17 cellular contexts compared by ENCODE assay signal in the genomic region with DNA sequence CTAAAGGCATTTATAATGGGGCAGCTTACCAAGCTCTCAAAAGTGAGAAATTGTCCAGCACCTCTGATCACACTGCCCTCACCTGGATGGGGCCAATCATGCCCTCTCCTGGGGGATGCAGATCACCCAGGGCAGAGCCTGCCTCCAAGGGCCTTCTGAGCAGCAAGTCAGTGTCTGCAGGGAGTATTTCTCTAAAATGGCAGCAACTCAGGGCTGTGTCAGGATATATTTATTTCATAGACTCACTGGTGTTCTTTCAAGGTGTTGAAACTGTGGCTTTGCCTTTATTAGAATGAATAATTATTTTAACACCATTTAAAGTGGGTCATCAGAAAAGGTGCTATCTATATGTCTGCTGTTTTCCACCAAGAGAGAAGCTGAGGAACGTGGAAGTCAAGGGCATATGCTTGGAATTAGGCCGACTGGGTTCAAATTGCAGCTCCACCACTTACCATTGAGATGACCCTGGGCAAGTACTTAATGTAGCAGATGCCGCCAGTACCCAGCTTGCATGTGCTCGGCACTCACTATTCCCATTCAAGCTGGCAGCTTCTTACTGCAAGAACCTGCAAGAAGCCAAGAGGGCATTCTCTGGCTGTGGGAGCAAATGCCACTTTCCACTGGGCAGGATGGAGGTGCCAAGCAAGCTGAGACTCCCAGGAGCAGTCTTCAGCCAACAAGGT.
DNase-seq lines count a peak whose midpoint lies in the region; ATAC-seq and TF ChIP-seq lines count a peak whose summit lies in the region.
"Had no signal": no experiment of that assay in that cellular context is flagged by ENCODE, and none has a peak within 500 bp of the region (broad histone marks: within the 10 kb centered on the region; RNA-seq: fewer than 3 reads in every experiment).

No MANE protein-coding gene starts in this region.

- WGBS in heart left ventricle, 4 donors, result 48 to 74% (median 66%) methylated on average over 4 of the region's 4 CpGs
- WGBS in psoas muscle, 3 donors, result 34 to 56% (median 37%) methylated on average over 4 of the region's 4 CpGs
- 83% methylated on average over 4 of the region's 4 CpGs for WGBS in esophagus muscularis mucosa

- H3K9me3 ChIP-seq in heart left ventricle (peaks cover 0 to 22% (median 0%) of the 10 kb centered on the region in 12 donors), psoas muscle (peaks cover 16% of the 10 kb centered on the region), esophagus muscularis mucosa (peaks cover 0 to 27% (median 0%) of the 10 kb centered on the region in 4 donors)
- H3K9me3 ChIP-seq: HAP-1 had no signal

- ATAC-seq in activated naive CD8-positive, alpha-beta T cell treated with anti-CD3 and anti-CD28 coated beads, Interleukin-2, amount 50 U/mL, for 24 hours, result no peak
- peak in 3 of 4 donors; percentile 63 to 84 (median 77) for ATAC-seq in heart left ventricle
- peak; percentile 68 to 92 (median 83) for ATAC-seq in psoas muscle

- intact Hi-C loops in heart left ventricle (cut with DNase I), result no loop called here
- intact Hi-C loops in psoas muscle (cut with DNase I), result no loop called here
- intact Hi-C loops in esophagus muscularis mucosa (cut with DNase I), result no loop called here

- TF ChIP-seq CTCF in heart left ventricle (IDR thresholded peaks at IDR 0.05) (no peak), psoas muscle (IDR thresholded peaks at IDR 0.05) (no peak), esophagus muscularis mucosa (IDR thresholded peaks at IDR 0.05) (no peak)

- TF ChIP-seq POLR2A in heart left ventricle (IDR thresholded peaks at IDR 0.05) (no peak), esophagus muscularis mucosa (IDR thresholded peaks at IDR 0.05; ENCODE audit: low read depth) (no peak)

- peaks cover 34% of the 10 kb centered on the region for H3K4me1 Mint-ChIP-seq in activated naive CD8-positive, alpha-beta T cell treated with anti-CD3 and anti-CD28 coated beads, Interleukin-2, amount 50 U/mL, for 24 hours
- H3K4me1 Mint-ChIP-seq in activated naive CD8-positive, alpha-beta T cell treated with anti-CD3 and anti-CD28 coated beads for 36 hours, result peaks cover 12% of the 10 kb centered on the region

- H3K36me3 ChIP-seq in heart left ventricle (no peaks in the 10 kb centered on the region), psoas muscle (ENCODE audit: insufficient read depth in 1 of 2, low read depth in 1 of 2) (no peaks in the 10 kb centered on the region), esophagus muscularis mucosa (no peaks in the 10 kb centered on the region)
- H3K36me3 ChIP-seq: HAP-1 had no signal

- H3K27ac Mint-ChIP-seq in activated naive CD8-positive, alpha-beta T cell treated with anti-CD3 and anti-CD28 coated beads, Interleukin-2, amount 50 U/mL, for 24 hours, result peak overlapping the region; percentile 39
- no peak overlapping the region for H3K27ac Mint-ChIP-seq in activated naive CD8-positive, alpha-beta T cell treated with anti-CD3 and anti-CD28 coated beads for 36 hours

- H3K4me3 Mint-ChIP-seq in activated naive CD8-positive, alpha-beta T cell treated with anti-CD3 and anti-CD28 coated beads, Interleukin-2, amount 50 U/mL, for 24 hours, result no peak overlapping the region
- H3K4me3 Mint-ChIP-seq in activated naive CD8-positive, alpha-beta T cell treated with anti-CD3 and anti-CD28 coated beads for 36 hours, result no peak overlapping the region
- H3K4me3 Mint-ChIP-seq: IgD-negative memory B cell had no signal

- H3K27me3 ChIP-seq in heart left ventricle (peaks cover 0 to 19% (median 0%) of the 10 kb centered on the region in 9 donors), psoas muscle (ENCODE audit: insufficient read depth in 3 of 3, low read length in 2 of 3) (peaks cover 0 to 3% (median 0%) of the 10 kb centered on the region in 3 donors), esophagus muscularis mucosa (no peaks in the 10 kb centered on the region)

- peaks cover 2% of the 10 kb centered on the region for H3K36me3 Mint-ChIP-seq in activated naive CD8-positive, alpha-beta T cell treated with anti-CD3 and anti-CD28 coated beads, Interleukin-2, amount 50 U/mL, for 24 hours (ENCODE audit: low read depth)
- H3K36me3 Mint-ChIP-seq in activated naive CD8-positive, alpha-beta T cell treated with anti-CD3 and anti-CD28 coated beads for 36 hours, result peaks cover 8% of the 10 kb centered on the region

- no peak for DNase-seq in activated naive CD8-positive, alpha-beta T cell treated with anti-CD3 and anti-CD28 coated beads, Interleukin-2, amount 50 U/mL, for 24 hours
- no peak for DNase-seq in activated naive CD8-positive, alpha-beta T cell treated with anti-CD3 and anti-CD28 coated beads for 36 hours
- DNase-seq in NCI-H524 treated with DMSO at 0.1 percent for 48 hours (lab: John Stamatoyannopoulos, UW) (peak; percentile 78), heart left ventricle (peak in 1 of 5 donors; percentile 44), psoas muscle (no peak), hypothalamus (lab: John Stamatoyannopoulos, UW) (no peak), esophagus muscularis mucosa (ENCODE audit: extremely low spot score) (no peak)
- DNase-seq: ACHN, Karpas-422, NCI-H1092, NCI-H146, NCI-H2081, NCI-H510A, RPMI8226 had no signal

- no peak for TF ChIP-seq EP300 in esophagus muscularis mucosa (IDR thresholded peaks at IDR 0.05)

- no peaks in the 10 kb centered on the region for H3K9me3 Mint-ChIP-seq in activated naive CD8-positive, alpha-beta T cell treated with anti-CD3 and anti-CD28 coated beads, Interleukin-2, amount 50 U/mL, for 24 hours
- H3K9me3 Mint-ChIP-seq in activated naive CD8-positive, alpha-beta T cell treated with anti-CD3 and anti-CD28 coated beads for 36 hours, result peaks cover 1% of the 10 kb centered on the region

- H3K4me3 ChIP-seq in heart left ventricle (no peak overlapping the region), psoas muscle (no peak overlapping the region), esophagus muscularis mucosa (no peak overlapping the region)
- H3K4me3 ChIP-seq: HAP-1 had no signal

- no peaks in the 10 kb centered on the region for H3K27me3 Mint-ChIP-seq in activated naive CD8-positive, alpha-beta T cell treated with anti-CD3 and anti-CD28 coated beads, Interleukin-2, amount 50 U/mL, for 24 hours
- H3K27me3 Mint-ChIP-seq in activated naive CD8-positive, alpha-beta T cell treated with anti-CD3 and anti-CD28 coated beads for 36 hours, result no peaks in the 10 kb centered on the region
- H3K27me3 Mint-ChIP-seq: IgD-negative memory B cell had no signal

- peak overlapping the region in 2 of 12 donors; percentile 5 to 14 for H3K27ac ChIP-seq in heart left ventricle
- H3K27ac ChIP-seq in psoas muscle, result no peak overlapping the region
- no peak overlapping the region for H3K27ac ChIP-seq in esophagus muscularis mucosa (replicated peaks in 1 of 4)
- H3K27ac ChIP-seq: C4-2B had no signal

- H3K4me1 ChIP-seq in heart left ventricle (no peaks in the 10 kb centered on the region), psoas muscle (no peaks in the 10 kb centered on the region), esophagus muscularis mucosa (no peaks in the 10 kb centered on the region)
- H3K4me1 ChIP-seq: HAP-1 had no signal
